8 cellular contexts compared by ENCODE assay signal in genomic region chr4:42655921-42656735, GRCh38. TPM values are rescaled to one million over a fixed set of nuclear protein-coding genes. Genes with fewer than 3 reads are reported as not detected.
A peak's percentile ranks its signal among the peaks of the same experiment; 100 is the strongest.
DNase-seq lines count a peak whose midpoint lies in the region; ATAC-seq and TF ChIP-seq lines count a peak whose summit lies in the region.

No MANE protein-coding gene starts in this region.

- peak overlapping the region; percentile 86 for H3K4me3 ChIP-seq in MM.1S (ENCODE audit: low read length)
- H3K4me3 ChIP-seq in mesendoderm (ENCODE audit: low read length), result peak overlapping the region; percentile 71

- no peak overlapping the region for H2BK5ac ChIP-seq in mesendoderm (ENCODE audit: low read length)

- TF ChIP-seq CTCF in MM.1S (IDR thresholded peaks at IDR 0.05; ENCODE audit: low read length), result no peak

- H2AFZ ChIP-seq in MM.1S (ENCODE audit: low read length), result peak overlapping the region; percentile 59

- no peaks in the 10 kb centered on the region for H3K9me2 ChIP-seq in MM.1S (replicated peaks; ENCODE audit: insufficient read depth, low read length)

- no peak overlapping the region for H4K5ac ChIP-seq in mesendoderm (ENCODE audit: low read length)

- peaks cover 53% of the 10 kb centered on the region for H3K4me1 Mint-ChIP-seq in stimulated activated effector memory CD8-positive, alpha-beta T cell treated with anti-CD3 and anti-CD28 coated beads, Interleukin-12 subunit alpha, Interleukin-12 subunit beta, amount 100 ng/mL, for 72 hours

- peak overlapping the region; percentile 92 for H3K27ac Mint-ChIP-seq in stimulated activated effector memory CD8-positive, alpha-beta T cell treated with anti-CD3 and anti-CD28 coated beads, Interleukin-12 subunit alpha, Interleukin-12 subunit beta, amount 100 ng/mL, for 72 hours

- H3K27me3 ChIP-seq in MM.1S (replicated peaks; ENCODE audit: insufficient read depth, low read length) (no peaks in the 10 kb centered on the region), mesendoderm (ENCODE audit: insufficient read depth, low read length, poor library complexity) (no peaks in the 10 kb centered on the region)

- H2BK15ac ChIP-seq in mesendoderm (replicated peaks; ENCODE audit: low read depth), result no peak overlapping the region

- peak; percentile 34 for DNase-seq in GDM1 (lab: John Stamatoyannopoulos, UW)
- peak; percentile 86 for DNase-seq in MM.1S
- DNase-seq in activated CD4-positive, alpha-beta T cell treated with anti-CD3 and anti-CD28 coated beads, Interleukin-2, amount 50 U/mL, for 24 hours (ENCODE audit: low read depth in 1 of 2, low spot score in 1 of 2), result peak; percentile 20 to 33
- peak; percentile 31 for DNase-seq in effector CD4-positive, alpha-beta T cell
- DNase-seq in mesendoderm, result peak; percentile 46
- peak; percentile 34 to 81 for DNase-seq in stimulated activated effector memory CD8-positive, alpha-beta T cell treated with anti-CD3 and anti-CD28 coated beads, Interleukin-12 subunit alpha, Interleukin-12 subunit beta, amount 100 ng/mL, for 72 hours (ENCODE audit: low spot score in 2 of 2)
- no peak for DNase-seq in NCI-H226

- no peak overlapping the region for H4K8ac ChIP-seq in mesendoderm (ENCODE audit: low read depth, low read length)

- H3K4me1 ChIP-seq in MM.1S (ENCODE audit: low read length), result peaks cover 24% of the 10 kb centered on the region
- H3K4me1 ChIP-seq in mesendoderm (ENCODE audit: control insufficient read depth, low read depth, low read length), result no peaks in the 10 kb centered on the region

- no peaks in the 10 kb centered on the region for H3K9me3 ChIP-seq in MM.1S (replicated peaks; ENCODE audit: insufficient read depth, low read length)

- peaks cover 21% of the 10 kb centered on the region for H3F3A ChIP-seq in MM.1S (ENCODE audit: insufficient read depth, low read length)

- no peak overlapping the region for H2AK5ac ChIP-seq in mesendoderm (ENCODE audit: low read length)

- H3K4ac ChIP-seq in mesendoderm (ENCODE audit: low read depth, low read length), result peak overlapping the region; percentile 19

- H3K27ac ChIP-seq in MM.1S (ENCODE audit: low read length) (peak overlapping the region; percentile 85; the same call in 1 of the 2 replicates), mesendoderm (ENCODE audit: low read depth, low read length) (peak overlapping the region; percentile 60)

- H3K79me2 ChIP-seq in MM.1S (ENCODE audit: low read length) (peaks cover 55% of the 10 kb centered on the region), mesendoderm (ENCODE audit: control insufficient read depth, insufficient read depth, low read length) (no peaks in the 10 kb centered on the region)

- H3K4me2 ChIP-seq in MM.1S (ENCODE audit: low read depth, low read length), result peak overlapping the region; percentile 95
- peak overlapping the region; percentile 91 for H3K4me2 ChIP-seq in mesendoderm (ENCODE audit: low read length)

- peak overlapping the region; percentile 85 for H3K56ac ChIP-seq in mesendoderm (ENCODE audit: low read length)

- peak overlapping the region; percentile 36 for H3K18ac ChIP-seq in mesendoderm (ENCODE audit: low read length)

- H3K36me3 ChIP-seq in MM.1S (replicated peaks; ENCODE audit: insufficient read depth, low read length) (no peaks in the 10 kb centered on the region), mesendoderm (ENCODE audit: control insufficient read depth, insufficient read depth, low read length) (no peaks in the 10 kb centered on the region)

- peaks cover 14% of the 10 kb centered on the region for H3K9me3 Mint-ChIP-seq in stimulated activated effector memory CD8-positive, alpha-beta T cell treated with anti-CD3 and anti-CD28 coated beads, Interleukin-12 subunit alpha, Interleukin-12 subunit beta, amount 100 ng/mL, for 72 hours

- H2BK120ac ChIP-seq in mesendoderm (ENCODE audit: low read depth, low read length), result no peak overlapping the region

- WGBS in mesendoderm (ENCODE audit: extremely low coverage, insufficient coverage, low lambda C conversion rate), result no CpG with 5 or more reads among the region's 45 CpGs

- peaks cover 46% of the 10 kb centered on the region for H3K36me3 Mint-ChIP-seq in stimulated activated effector memory CD8-positive, alpha-beta T cell treated with anti-CD3 and anti-CD28 coated beads, Interleukin-12 subunit alpha, Interleukin-12 subunit beta, amount 100 ng/mL, for 72 hours

- H3K23ac ChIP-seq in mesendoderm (ENCODE audit: low read length), result peak overlapping the region; percentile 26

- H3K4me3 Mint-ChIP-seq in stimulated activated effector memory CD8-positive, alpha-beta T cell treated with anti-CD3 and anti-CD28 coated beads, Interleukin-12 subunit alpha, Interleukin-12 subunit beta, amount 100 ng/mL, for 72 hours, result peak overlapping the region; percentile 94

- peak overlapping the region; percentile 72 for H3K9ac ChIP-seq in MM.1S (ENCODE audit: low read length)
- H3K9ac ChIP-seq in mesendoderm (ENCODE audit: low read length), result peak overlapping the region; percentile 76

- no peaks in the 10 kb centered on the region for H3K79me1 ChIP-seq in mesendoderm (ENCODE audit: low read length)

- peak; percentile 19 for ATAC-seq in GM21786 (IDR thresholded peaks at IDR 0.05; ENCODE audit: unreplicated experiment)
- peak; percentile 29 for ATAC-seq in stimulated activated effector memory CD8-positive, alpha-beta T cell treated with anti-CD3 and anti-CD28 coated beads, Interleukin-12 subunit alpha, Interleukin-12 subunit beta, amount 100 ng/mL, for 72 hours

- no peaks in the 10 kb centered on the region for H4K20me1 ChIP-seq in MM.1S (ENCODE audit: insufficient read depth, low read length)

RNA-seq across cellular contexts. Expression of gene ATP8A1, which starts 0.8 kb away (rescaled TPM):
- 1.9 TPM for polyA plus RNA-seq in mesendoderm (2013, experiment 1 of 2)
- polyA plus RNA-seq in mesendoderm (2013, experiment 2 of 2), result 2.3 TPM
